Comparison of ENCODE assay signal across 1 cellular context in genomic region chr6:73520688-73521350, GRCh38.
TF ChIP-seq lines count a peak whose summit lies in the region.

EEF1A1 (minus strand) TSS chr6:73521032; CDS start chr6:73520026, 1,006 bp downstream.

TF ChIP-seq in K562, 482 proteins besides CTCF, POLR2A, EP300 and RAD21 (continued from another document and continues in another):
- peak; percentile 84; the same call in 1 of the 2 replicates for TF ChIP-seq RERE (CRISPR knock-in tag; IDR thresholded peaks at IDR 0.05; ENCODE audit: borderline replicate concordance)
- TF ChIP-seq CAMTA2 (CRISPR knock-in tag; conservative IDR thresholded peaks at IDR 0.05), result no peak
- no peak for TF ChIP-seq POLR3A (IDR thresholded peaks at IDR 0.05; ENCODE audit: borderline replicate concordance, extremely low read depth, insufficient read depth, insufficient read length)
- peak; percentile 95 for TF ChIP-seq XRCC5 (IDR thresholded peaks at IDR 0.05; ENCODE audit: low read depth, low read length)
- no peak; the same call in 1 of the 2 replicates for TF ChIP-seq IRF9 (tag; IDR thresholded peaks at IDR 0.05)
- TF ChIP-seq ZNF780A (CRISPR knock-in tag; IDR thresholded peaks at IDR 0.05), result no peak
- peak; percentile 81 for TF ChIP-seq FOXP1 (CRISPR knock-in tag; IDR thresholded peaks at IDR 0.05)
- peak; percentile 18; the same call in 1 of the 2 replicates for TF ChIP-seq KDM2B (CRISPR knock-in tag; IDR thresholded peaks at IDR 0.05)
- TF ChIP-seq MIER1 (IDR thresholded peaks at IDR 0.05; ENCODE audit: low read depth), result no peak
- TF ChIP-seq TCF15 (CRISPR knock-in tag; IDR thresholded peaks at IDR 0.05), result no peak
- no peak for TF ChIP-seq ZNF184 (CRISPR knock-in tag; IDR thresholded peaks at IDR 0.05)
- TF ChIP-seq CBFB (CRISPR knock-in tag; IDR thresholded peaks at IDR 0.05), result 0 out of 2 replicates have a peak, but pooled peaks have one; percentile 8
- TF ChIP-seq PML (IDR thresholded peaks at IDR 0.05; ENCODE audit: low read length), result peak; percentile 99
- TF ChIP-seq ZNF436 (CRISPR knock-in tag; IDR thresholded peaks at IDR 0.05), result peak; percentile 80; the same call in 1 of the 2 replicates
- TF ChIP-seq ZNF444 (CRISPR knock-in tag; IDR thresholded peaks at IDR 0.05), result no peak; the same call in 1 of the 2 replicates
- TF ChIP-seq BRCA1 (IDR thresholded peaks at IDR 0.05), result no peak
- TF ChIP-seq BRCA1 (CRISPR knock-in tag; IDR thresholded peaks at IDR 0.05), result no peak
- no peak; the same call in 1 of the 2 replicates for TF ChIP-seq ZC3H4 (CRISPR knock-in tag; IDR thresholded peaks at IDR 0.05; ENCODE audit: borderline replicate concordance)
- TF ChIP-seq POLR3G (IDR thresholded peaks at IDR 0.05; ENCODE audit: extremely low read depth, insufficient read length, insufficient replicate concordance), result no peak
- TF ChIP-seq KAT8 (IDR thresholded peaks at IDR 0.05; ENCODE audit: low read depth), result no peak
- peak; percentile 42; the same call in 1 of the 2 replicates for TF ChIP-seq ZNF24 (IDR thresholded peaks at IDR 0.05)
- TF ChIP-seq E2F1 (CRISPR knock-in tag; IDR thresholded peaks at IDR 0.05), result no peak
- TF ChIP-seq FOSL1 (tag; conservative IDR thresholded peaks at IDR 0.05), result 0 out of 2 replicates have a peak, but pooled peaks have one; percentile 30
- TF ChIP-seq CLOCK (CRISPR knock-in tag; IDR thresholded peaks at IDR 0.05; ENCODE audit: borderline replicate concordance), result 0 out of 2 replicates have a peak, but pooled peaks have one; percentile 34
- TF ChIP-seq GATAD2A (IDR thresholded peaks at IDR 0.05), result no peak
- TF ChIP-seq ARID3B (CRISPR knock-in tag; IDR thresholded peaks at IDR 0.05; ENCODE audit: borderline replicate concordance), result no peak
- no peak for TF ChIP-seq TEAD2 (tag; IDR thresholded peaks at IDR 0.05)
- TF ChIP-seq ELF1 (tag; IDR thresholded peaks at IDR 0.05), result no peak
- TF ChIP-seq CUX1 (CRISPR knock-in tag; IDR thresholded peaks at IDR 0.05), result no peak
- 0 out of 2 replicates have a peak, but pooled peaks have one; percentile 31 for TF ChIP-seq SNIP1 (IDR thresholded peaks at IDR 0.05; ENCODE audit: low read depth)
- 0 out of 2 replicates have a peak, but pooled peaks have one; percentile 43 for TF ChIP-seq MEF2A (IDR thresholded peaks at IDR 0.05; ENCODE audit: control insufficient read depth, low read depth, low read length)
- TF ChIP-seq TAL1 (IDR thresholded peaks at IDR 0.05), result no peak
- TF ChIP-seq SLC30A9 (CRISPR knock-in tag; IDR thresholded peaks at IDR 0.05), result no peak
- TF ChIP-seq NFATC3 (IDR thresholded peaks at IDR 0.05), result 0 out of 2 replicates have a peak, but pooled peaks have one; percentile 74
- no peak for TF ChIP-seq MYBL2 (IDR thresholded peaks at IDR 0.05; ENCODE audit: low read depth)
- no peak for TF ChIP-seq MYBL2 (CRISPR knock-in tag; IDR thresholded peaks at IDR 0.05; ENCODE audit: borderline replicate concordance)
- TF ChIP-seq HMGXB4 (CRISPR knock-in tag; IDR thresholded peaks at IDR 0.05), result no peak
- TF ChIP-seq MBD2 (IDR thresholded peaks at IDR 0.05; ENCODE audit: borderline replicate concordance, low read depth), result peak; percentile 94
- TF ChIP-seq ZNF77 (CRISPR knock-in tag; IDR thresholded peaks at IDR 0.05), result no peak
- peak; percentile 88; the same call in 1 of the 2 replicates for TF ChIP-seq TGIF2 (CRISPR knock-in tag; IDR thresholded peaks at IDR 0.05)
- 0 out of 2 replicates have a peak, but pooled peaks have one; percentile 34 for TF ChIP-seq ZNF75A (CRISPR knock-in tag; IDR thresholded peaks at IDR 0.05)
- no peak for TF ChIP-seq ZBTB8A (IDR thresholded peaks at IDR 0.05; ENCODE audit: partially characterized antibody)
- TF ChIP-seq DACH1 (IDR thresholded peaks at IDR 0.05; ENCODE audit: partially characterized antibody), result no peak
- TF ChIP-seq STAT5B (CRISPR knock-in tag; IDR thresholded peaks at IDR 0.05), result no peak
- peak; percentile 94; the same call in 1 of the 2 replicates for TF ChIP-seq NR3C1 (CRISPR knock-in tag; IDR thresholded peaks at IDR 0.05)
- no peak for TF ChIP-seq DLX4 (CRISPR knock-in tag; IDR thresholded peaks at IDR 0.05)
- TF ChIP-seq TARDBP (IDR thresholded peaks at IDR 0.05), result 0 out of 2 replicates have a peak, but pooled peaks have one; percentile 85
